8 cellular contexts compared by ENCODE assay signal in genomic region chr6:36443498-36443844, GRCh38. TPM values are rescaled to one million over a fixed set of nuclear protein-coding genes. Genes with fewer than 3 reads are reported as not detected.
DNase-seq lines count a peak whose midpoint lies in the region; ATAC-seq, FAIRE-seq and TF ChIP-seq lines count a peak whose summit lies in the region.

No MANE protein-coding gene starts in this region.

- in situ Hi-C loops in gastrocnemius medialis (cut with MboI; ENCODE audit: low sequenced_read_pairs in 4 of 4) = loop anchor here in 2 of 4 donors (25.0 kb wide), 2 partner anchors 144 to 244 kb away; partner anchors contain the start of genes CDKN1A (in 1 of the 2), RAB44 (in 1 of the 2) and SRSF3 (in 1 of the 2)

- TF ChIP-seq POLR2A in gastrocnemius medialis (IDR thresholded peaks at IDR 0.05) = no peak

- H3K4me3 ChIP-seq in fibroblast of the aortic adventitia (ENCODE audit: low read depth, low read length) (peak overlapping the region; percentile 97), gastrocnemius medialis (peak overlapping the region; percentile 86 to 96 (median 92))

- TF ChIP-seq CTCF in fibroblast of the aortic adventitia (IDR thresholded peaks at IDR 0.05; ENCODE audit: insufficient read depth, low read length) (no peak), gastrocnemius medialis (IDR thresholded peaks at IDR 0.05 in 4 of 5, conservative IDR thresholded peaks at IDR 0.05 in 1 of 5) (no peak)

- DNase-seq in fibroblast of the aortic adventitia (ENCODE audit: low read depth) = no peak
- DNase-seq in gastrocnemius medialis = no peak
- DNase-seq in medulla oblongata (ENCODE audit: extremely low spot score) = no peak
- DNase-seq in HTR-8/SVneo (ENCODE audit: insufficient read length, low spot score) = no peak
- DNase-seq in HPDE6-E6E7 (ENCODE audit: extremely low spot score) = no peak

- no peaks in the 10 kb centered on the region for H3K9me3 ChIP-seq in gastrocnemius medialis

- FAIRE-seq in HTR-8/SVneo (lab: Jason Lieb, UNC) = no peak

- peak overlapping the region; percentile 97 to 99 (median 98) for H3K27ac ChIP-seq in gastrocnemius medialis

- peaks cover 0 to 3% of the 10 kb centered on the region in 2 donors for H3K36me3 ChIP-seq in gastrocnemius medialis

- ATAC-seq in GM21515 (IDR thresholded peaks at IDR 0.05; ENCODE audit: unreplicated experiment) = peak; percentile 5
- peak; percentile 5; the same call in 1 of the 3 replicates for ATAC-seq in SK-N-SH treated with all-trans-retinoic acid at 6 μM for 48 hours
- ATAC-seq in gastrocnemius medialis = no peak
- ATAC-seq in HG03571 (IDR thresholded peaks at IDR 0.05; ENCODE audit: unreplicated experiment) = no peak

- peaks cover 35 to 37% of the 10 kb centered on the region in 2 donors for H3K4me1 ChIP-seq in gastrocnemius medialis

- H3K27me3 ChIP-seq in gastrocnemius medialis = no peaks in the 10 kb centered on the region

- intact Hi-C loops in gastrocnemius medialis (cut with DNase I; ENCODE audit: low total_unique reads) = loop anchor here (1.0 to 10.0 kb wide), 4 partner anchors 20 to 544 kb away; partner anchors contain the start of genes CDKN1A and MTCH1

TF ChIP-seq in SK-N-SH treated with all-trans-retinoic acid at 6 μM for 48 hours, 23 proteins besides CTCF, POLR2A, EP300 and RAD21:
- no peak for TF ChIP-seq CSDC2 (CRISPR knock-in tag; IDR thresholded peaks at IDR 0.05)
- TF ChIP-seq TOX (CRISPR knock-in tag; IDR thresholded peaks at IDR 0.05; ENCODE audit: borderline replicate concordance) = no peak
- no peak for TF ChIP-seq CSRNP3 (CRISPR knock-in tag; IDR thresholded peaks at IDR 0.05)
- TF ChIP-seq ZNF8 (CRISPR knock-in tag; IDR thresholded peaks at IDR 0.05) = no peak
- TF ChIP-seq ESRRG (CRISPR knock-in tag; IDR thresholded peaks at IDR 0.05) = no peak
- TF ChIP-seq ZFP3 (CRISPR knock-in tag; IDR thresholded peaks at IDR 0.05) = no peak
- TF ChIP-seq POU6F1 (CRISPR knock-in tag; IDR thresholded peaks at IDR 0.05; ENCODE audit: borderline replicate concordance, low read depth) = no peak
- TF ChIP-seq BACH2 (CRISPR knock-in tag; IDR thresholded peaks at IDR 0.05; ENCODE audit: borderline replicate concordance) = no peak

RNA-seq across cellular contexts. Expression of gene KCTD20, which starts 0.7 kb away (rescaled TPM):
- 48.6 and 57.6 TPM in 2 replicates for total RNA-seq in fibroblast of the aortic adventitia (ENCODE audit: low replicate concordance)
- total RNA-seq in gastrocnemius medialis = 10 to 100 TPM; 28.7 to 39.7 (median 32.9) TPM

RNA-seq across cellular contexts. Expression of gene PXT1, which starts 0.8 kb away (rescaled TPM):
- total RNA-seq in fibroblast of the aortic adventitia (ENCODE audit: low replicate concordance) = not detected in 2 replicates
- not detected for total RNA-seq in gastrocnemius medialis

RNA-seq across cellular contexts. Expression of gene ETV7, which starts 56.0 kb away (rescaled TPM):
- total RNA-seq in fibroblast of the aortic adventitia (ENCODE audit: low replicate concordance) = 0.09 TPM in 1 of 2 replicates, not detected in the other
- total RNA-seq in gastrocnemius medialis = not detected

Comparison
In these comparisons a context has a peak if more than half of its experiments do, and no peak if none do; other contexts are left out.
1. ATAC-seq: peak in GM21515 (single experiment) and SK-N-SH treated with all-trans-retinoic acid at 6 μM for 48 hours (single experiment); none in gastrocnemius medialis (0 of 2) and HG03571 (single experiment).